ENCODE assay signal across 8 cellular contexts in the genomic region with DNA sequence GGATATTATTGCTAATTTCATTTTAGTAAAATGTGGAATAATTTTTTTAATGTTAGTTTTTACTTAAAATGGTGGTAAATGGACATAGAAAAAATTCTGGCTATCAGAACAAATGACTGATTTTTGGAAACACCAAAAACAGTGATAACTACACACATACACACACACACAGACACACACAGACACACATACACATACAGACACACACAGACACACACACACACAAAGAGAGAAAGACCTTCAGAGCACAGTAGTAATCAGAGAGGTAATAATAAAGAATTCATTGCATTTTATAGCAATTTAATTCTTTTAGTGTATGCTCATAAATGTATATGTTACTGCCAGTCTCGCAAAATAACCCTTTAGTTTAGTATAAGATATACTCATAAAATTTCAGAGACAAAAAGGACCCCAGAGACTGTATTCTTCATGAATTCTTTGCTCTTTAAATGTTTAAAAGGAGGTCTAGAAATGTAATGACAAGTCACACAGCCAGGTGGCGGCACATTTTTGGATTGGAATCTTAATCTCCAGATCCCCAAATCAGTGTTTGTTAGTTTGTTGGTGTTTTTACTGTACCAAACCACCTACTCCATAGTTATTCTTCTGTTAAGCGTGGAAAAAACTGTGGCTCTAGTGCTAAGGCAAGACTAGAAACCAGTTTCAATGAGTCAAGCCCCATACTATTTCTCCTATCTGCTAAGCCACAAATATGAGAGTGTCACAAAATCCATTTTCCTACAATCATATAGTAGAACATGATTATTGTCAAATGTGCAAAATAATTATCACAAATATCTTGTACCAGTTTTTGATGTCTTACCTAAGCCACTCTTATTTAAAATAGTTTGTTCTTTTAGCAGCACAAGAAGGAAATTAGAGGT.
DNase-seq lines count a peak whose midpoint lies in the region; ATAC-seq and TF ChIP-seq lines count a peak whose summit lies in the region.

No MANE protein-coding gene starts in this region.

- H3K4me1 ChIP-seq in right atrium auricular region (no peaks in the 10 kb centered on the region), Karpas-422 (ENCODE audit: low read length) (no peaks in the 10 kb centered on the region), lung (ENCODE audit: control insufficient read depth in 2 of 2, insufficient read depth in 2 of 2, low read length in 2 of 2) (no peaks in the 10 kb centered on the region)

- no peaks in the 10 kb centered on the region for H4K20me1 ChIP-seq in Karpas-422 (ENCODE audit: insufficient read depth, low read depth, low read length)

- H3K27me3 ChIP-seq in right atrium auricular region: no peaks in the 10 kb centered on the region
- H3K27me3 ChIP-seq in Karpas-422 (ENCODE audit: low read length): no peaks in the 10 kb centered on the region
- H3K27me3 ChIP-seq in lung (ENCODE audit: control insufficient read depth, insufficient read depth): no peaks in the 10 kb centered on the region

- H3K4me2 ChIP-seq in Karpas-422 (ENCODE audit: low read depth, low read length, poor library complexity, severe bottlenecking): no peak overlapping the region

- no peak overlapping the region for H2AFZ ChIP-seq in Karpas-422 (ENCODE audit: low read length)

- DNase-seq in Right ventricle myocardium inferior (ENCODE audit: missing footprints) (peak; percentile 41), right atrium auricular region (ENCODE audit: low spot score) (no peak), Karpas-422 (peak; percentile 55), astrocyte of the hippocampus (ENCODE audit: low read depth, low spot score) (peak; percentile 51), lung (ENCODE audit: low spot score) (no peak), NCI-H1092 treated with DMSO at 0.1 percent for 48 hours (lab: John Stamatoyannopoulos, UW) (no peak), OCI-M2 (lab: John Stamatoyannopoulos, UW; ENCODE audit: unreplicated experiment) (no peak)

- H3K9me3 ChIP-seq in right atrium auricular region (no peaks in the 10 kb centered on the region), Karpas-422 (ENCODE audit: low read length) (peaks cover 4% of the 10 kb centered on the region; the same call in 1 of the 2 replicates), lung (ENCODE audit: control insufficient read depth in 2 of 2, insufficient read depth in 1 of 2, low read length in 1 of 2) (no peaks in the 10 kb centered on the region)

- H3K9ac ChIP-seq in Karpas-422 (ENCODE audit: low read length): no peak overlapping the region

- no peak for ATAC-seq in Right ventricle myocardium inferior
- no peak for ATAC-seq in lung (ENCODE audit: insufficient read depth, low FRiP score)
- no peak for ATAC-seq in GM18867 (IDR thresholded peaks at IDR 0.05; ENCODE audit: unreplicated experiment)

- no peaks in the 10 kb centered on the region for H3K36me3 ChIP-seq in right atrium auricular region
- no peaks in the 10 kb centered on the region for H3K36me3 ChIP-seq in Karpas-422 (ENCODE audit: insufficient read depth, low read length)
- no peaks in the 10 kb centered on the region for H3K36me3 ChIP-seq in lung (ENCODE audit: control insufficient read depth in 2 of 2, insufficient read depth in 2 of 2, low read length in 2 of 2)

- TF ChIP-seq CTCF in right atrium auricular region (IDR thresholded peaks at IDR 0.05): peak in 1 of 2 donors; percentile 68
- peak; percentile 45 for TF ChIP-seq CTCF in lung (IDR thresholded peaks at IDR 0.05; ENCODE audit: control extremely low read depth, extremely low read depth)

- intact Hi-C loops in Right ventricle myocardium inferior (cut with DNase I): loop anchor here (10.0 kb wide), 1 partner anchor 770 kb away; no protein-coding TSS in a partner anchor

- H3K79me2 ChIP-seq in Karpas-422 (ENCODE audit: low read length): no peaks in the 10 kb centered on the region

- H3K9me2 ChIP-seq in Karpas-422 (replicated peaks; ENCODE audit: insufficient read depth, low read length): 0 out of 2 replicates have a peak, but pooled peaks cover 3% of the 10 kb centered on the region

- H3K27ac ChIP-seq in right atrium auricular region (no peak overlapping the region), Karpas-422 (ENCODE audit: low read length) (no peak overlapping the region), lung (ENCODE audit: low read depth in 1 of 2, low read length in 1 of 2) (no peak overlapping the region)

- H3K4me3 ChIP-seq in right atrium auricular region: no peak overlapping the region
- H3K4me3 ChIP-seq in Karpas-422 (ENCODE audit: low read length): no peak overlapping the region
- no peak overlapping the region for H3K4me3 ChIP-seq in lung

- WGBS in lung, 2 donors: 74 to 77% methylated on average over 3 of the region's 3 CpGs

Comparison
In these comparisons a context has a peak if more than half of its experiments do, and no peak if none do; other contexts are left out.
1. DNase-seq: peak in Right ventricle myocardium inferior (single experiment), Karpas-422 (single experiment) and astrocyte of the hippocampus (single experiment); none in right atrium auricular region (single experiment), lung (single experiment), NCI-H1092 treated with DMSO at 0.1 percent for 48 hours (single experiment) and OCI-M2 (single experiment).